In genomic region chr19:1206733-1207301, GRCh38 we compare ENCODE assay signal across 6 cellular contexts. TPM values are rescaled to one million over a fixed set of nuclear protein-coding genes. Genes with fewer than 3 reads are reported as not detected.
A peak's percentile ranks its signal among the peaks of the same experiment; 100 is the strongest.
DNase-seq lines count a peak whose midpoint lies in the region; ATAC-seq and TF ChIP-seq lines count a peak whose summit lies in the region.

No MANE protein-coding gene starts in this region.

- H3K9ac ChIP-seq in mucosa of stomach (ENCODE audit: low read length) = peak overlapping the region; percentile 74

- no peak for DNase-seq in LNCaP clone FGC (ENCODE audit: low read depth)
- no peak for DNase-seq in ascending aorta (ENCODE audit: low spot score in 2 of 2)
- no peak for DNase-seq in A172 (ENCODE audit: low spot score)

- ATAC-seq in HG02970 (IDR thresholded peaks at IDR 0.05; ENCODE audit: low FRiP score, unreplicated experiment) (no peak), HG03025 (IDR thresholded peaks at IDR 0.05; ENCODE audit: low FRiP score, unreplicated experiment) (no peak)

- TF ChIP-seq CTCF in LNCaP clone FGC (IDR thresholded peaks at IDR 0.05; ENCODE audit: control insufficient read depth, extremely low read depth, insufficient read depth) (no peak), ascending aorta (IDR thresholded peaks at IDR 0.05) (no peak)

- H3K4me3 ChIP-seq in LNCaP clone FGC (ENCODE audit: low read depth, low read length) (peak overlapping the region; percentile 81), ascending aorta (peak overlapping the region; percentile 71 to 95), mucosa of stomach (ENCODE audit: low read length) (peak overlapping the region; percentile 40)

- H3K4me1 ChIP-seq in ascending aorta (peaks cover 9 to 26% of the 10 kb centered on the region in 2 donors), mucosa of stomach (ENCODE audit: control insufficient read depth, insufficient read depth, low read length) (peaks cover 64% of the 10 kb centered on the region)

- H3K27me3 ChIP-seq in ascending aorta (no peaks in the 10 kb centered on the region), mucosa of stomach (ENCODE audit: control insufficient read depth, insufficient read depth, low read length) (no peaks in the 10 kb centered on the region)

- intact Hi-C loops in ascending aorta (cut with DNase I) = no loop called here

- no peaks in the 10 kb centered on the region for H3K9me3 ChIP-seq in ascending aorta
- no peaks in the 10 kb centered on the region for H3K9me3 ChIP-seq in mucosa of stomach (ENCODE audit: control insufficient read depth, low read length)

- peak overlapping the region; percentile 80 to 84 for H3K27ac ChIP-seq in ascending aorta

- H3K36me3 ChIP-seq in ascending aorta (peaks cover 0 to 10% of the 10 kb centered on the region in 2 donors), mucosa of stomach (ENCODE audit: control insufficient read depth, insufficient read depth, low read length) (no peaks in the 10 kb centered on the region)

RNA-seq across cellular contexts. Expression of gene STK11, which starts 1.2 kb away (rescaled TPM):
- 104 TPM for total RNA-seq in ascending aorta
- 87.8 and 98.9 TPM in 2 replicates for total RNA-seq in A172 (2014; rRNA removed; shearing (Covaris generic))

RNA-seq across cellular contexts. Expression of gene CBARP, which starts 31.0 kb away (rescaled TPM):
- total RNA-seq in ascending aorta = 1.9 TPM
- 0.93 and 0.95 TPM in 2 replicates for total RNA-seq in A172 (2014; rRNA removed; shearing (Covaris generic))

RNA-seq across cellular contexts. Expression of gene SBNO2, which starts 32.7 kb away (rescaled TPM):
- 120 TPM for total RNA-seq in ascending aorta
- total RNA-seq in A172 (2014; rRNA removed; shearing (Covaris generic)) = 37.0 and 51.1 TPM in 2 replicates

RNA-seq across cellular contexts. Expression of gene ATP5F1D, which starts 34.7 kb away (rescaled TPM):
- 232 TPM for total RNA-seq in ascending aorta
- 42.2 and 78.9 TPM in 2 replicates for total RNA-seq in A172 (2014; rRNA removed; shearing (Covaris generic))

RNA-seq across cellular contexts. Expression of gene MIDN, which starts 41.6 kb away (rescaled TPM):
- 307 TPM for total RNA-seq in ascending aorta
- 7.0 and 19.2 TPM in 2 replicates for total RNA-seq in A172 (2014; rRNA removed; shearing (Covaris generic))
